In genomic region chrX:47707031-47707780, GRCh38 we compare ENCODE assay signal across 21 cellular contexts. TPM values are rescaled to one million over a fixed set of nuclear protein-coding genes. Genes with fewer than 3 reads are reported as not detected.
DNase-seq lines count a peak whose midpoint lies in the region; ATAC-seq, FAIRE-seq and TF ChIP-seq lines count a peak whose summit lies in the region.
"Had no signal": no experiment of that assay in that cellular context is flagged by ENCODE, and none has a peak within 500 bp of the region (broad histone marks: within the 10 kb centered on the region; RNA-seq: fewer than 3 reads in every experiment).

No MANE protein-coding gene starts in this region.

- peak; percentile 32 for FAIRE-seq in astrocyte (lab: Jason Lieb, UNC)

- no peaks in the 10 kb centered on the region for H3K79me2 ChIP-seq in astrocyte (ENCODE audit: insufficient read depth, low read length)

- no peak overlapping the region for H3K4me2 ChIP-seq in astrocyte (ENCODE audit: low read length)

- no peak for DNase-seq in activated CD4-positive, alpha-beta T cell treated with anti-CD3 and anti-CD28 coated beads, Interleukin-2, amount 10 ng/mL, durations not matched to agents 24 days and 14 days
- no peak for DNase-seq in activated CD4-positive, alpha-beta T cell treated with anti-CD3 and anti-CD28 coated beads, Interleukin-2, amount 50 U/mL, for 1 hour
- DNase-seq in astrocyte (ENCODE audit: low read depth) (no peak), glutamatergic neuron (peak; percentile 29), DMS53 (lab: John Stamatoyannopoulos, UW) (no peak), ascending aorta (ENCODE audit: low spot score in 2 of 2) (no peak)
- no peak for DNase-seq in activated T-cell treated with anti-CD3 and anti-CD28 coated beads, Interleukin-2, amount 50 U/mL, for 24 hours
- DNase-seq: activated CD4-positive, alpha-beta T cell treated with anti-CD3 and anti-CD28 coated beads, Interleukin-2, amount 50 U/mL, for 48 hours; activated naive CD4-positive, alpha-beta T cell; activated T-cell treated with anti-CD3 and anti-CD28 coated beads for 4 hours; DMS79; NCI-H2029 treated with DMSO at 0.1 percent for 48 hours; Right ventricle myocardium superior; T-cell had no signal

- no peak overlapping the region for H3K4me3 Mint-ChIP-seq in activated CD4-positive, alpha-beta T cell treated with anti-CD3 and anti-CD28 coated beads, Interleukin-2, amount 10 ng/mL, durations not matched to agents 24 days and 14 days
- H3K4me3 Mint-ChIP-seq in astrocyte (ENCODE audit: unreplicated experiment) (no peak overlapping the region), glutamatergic neuron (ENCODE audit: unreplicated experiment) (peak overlapping the region; percentile 65)
- no peak overlapping the region for H3K4me3 Mint-ChIP-seq in activated T-cell treated with anti-CD3 and anti-CD28 coated beads, Interleukin-2, amount 50 U/mL, for 24 hours
- H3K4me3 Mint-ChIP-seq: HFFc6, T-cell had no signal

- no peaks in the 10 kb centered on the region for H3K9me3 Mint-ChIP-seq in activated CD4-positive, alpha-beta T cell treated with anti-CD3 and anti-CD28 coated beads, Interleukin-2, amount 10 ng/mL, durations not matched to agents 24 days and 14 days
- no peaks in the 10 kb centered on the region for H3K9me3 Mint-ChIP-seq in astrocyte (ENCODE audit: unreplicated experiment)
- no peaks in the 10 kb centered on the region for H3K9me3 Mint-ChIP-seq in glutamatergic neuron (ENCODE audit: unreplicated experiment)
- no peaks in the 10 kb centered on the region for H3K9me3 Mint-ChIP-seq in activated T-cell treated with anti-CD3 and anti-CD28 coated beads, Interleukin-2, amount 50 U/mL, for 24 hours
- H3K9me3 Mint-ChIP-seq: HFFc6, T-cell had no signal

- no peaks in the 10 kb centered on the region for H3K4me1 Mint-ChIP-seq in activated CD4-positive, alpha-beta T cell treated with anti-CD3 and anti-CD28 coated beads, Interleukin-2, amount 10 ng/mL, durations not matched to agents 24 days and 14 days
- H3K4me1 Mint-ChIP-seq in astrocyte (ENCODE audit: low read depth, unreplicated experiment) = peaks cover 2% of the 10 kb centered on the region
- H3K4me1 Mint-ChIP-seq in glutamatergic neuron (ENCODE audit: low read depth, unreplicated experiment) = peaks cover 17% of the 10 kb centered on the region
- peaks cover 2% of the 10 kb centered on the region for H3K4me1 Mint-ChIP-seq in activated T-cell treated with anti-CD3 and anti-CD28 coated beads, Interleukin-2, amount 50 U/mL, for 24 hours (ENCODE audit: low read depth)
- H3K4me1 Mint-ChIP-seq: T-cell had no signal

- H4K20me1 ChIP-seq in astrocyte (ENCODE audit: insufficient read depth, low read length) = no peaks in the 10 kb centered on the region

- H3K9ac ChIP-seq in astrocyte (ENCODE audit: low read length) = no peak overlapping the region

- peaks cover 7% of the 10 kb centered on the region for H3K27me3 Mint-ChIP-seq in activated CD4-positive, alpha-beta T cell treated with anti-CD3 and anti-CD28 coated beads, Interleukin-2, amount 10 ng/mL, durations not matched to agents 24 days and 14 days
- H3K27me3 Mint-ChIP-seq in astrocyte (ENCODE audit: low read depth, unreplicated experiment) = peaks cover 4% of the 10 kb centered on the region
- H3K27me3 Mint-ChIP-seq in glutamatergic neuron (ENCODE audit: unreplicated experiment) = peaks cover 2% of the 10 kb centered on the region
- H3K27me3 Mint-ChIP-seq in activated T-cell treated with anti-CD3 and anti-CD28 coated beads, Interleukin-2, amount 50 U/mL, for 24 hours = peaks cover 84% of the 10 kb centered on the region

- no peaks in the 10 kb centered on the region for H3K36me3 Mint-ChIP-seq in activated CD4-positive, alpha-beta T cell treated with anti-CD3 and anti-CD28 coated beads, Interleukin-2, amount 10 ng/mL, durations not matched to agents 24 days and 14 days (ENCODE audit: low read depth)
- H3K36me3 Mint-ChIP-seq in astrocyte (ENCODE audit: low read depth, unreplicated experiment) (no peaks in the 10 kb centered on the region), glutamatergic neuron (ENCODE audit: unreplicated experiment) (no peaks in the 10 kb centered on the region)
- no peaks in the 10 kb centered on the region for H3K36me3 Mint-ChIP-seq in activated T-cell treated with anti-CD3 and anti-CD28 coated beads, Interleukin-2, amount 50 U/mL, for 24 hours (ENCODE audit: low read depth)
- H3K36me3 Mint-ChIP-seq: T-cell had no signal

- no peak for ATAC-seq in HG02885 (IDR thresholded peaks at IDR 0.05; ENCODE audit: poor library complexity, unreplicated experiment)
- ATAC-seq: gastroesophageal sphincter, T-cell had no signal

- no peaks in the 10 kb centered on the region for H3K36me3 ChIP-seq in astrocyte (ENCODE audit: insufficient read depth, low read length)
- H3K36me3 ChIP-seq in ascending aorta = no peaks in the 10 kb centered on the region
- H3K36me3 ChIP-seq: gastroesophageal sphincter, prostate gland had no signal

- no peak overlapping the region for H3K4me3 ChIP-seq in astrocyte (ENCODE audit: insufficient read depth, low read depth, low read length)
- H3K4me3 ChIP-seq in ascending aorta = no peak overlapping the region
- H3K4me3 ChIP-seq: coronary artery, gastroesophageal sphincter, prostate gland had no signal

- H3K27me3 ChIP-seq in astrocyte (ENCODE audit: insufficient read depth, low read length) (no peaks in the 10 kb centered on the region), ascending aorta (no peaks in the 10 kb centered on the region)
- H3K27me3 ChIP-seq: gastroesophageal sphincter had no signal

- H3K9me3 ChIP-seq in astrocyte (ENCODE audit: insufficient read depth, low read depth, low read length) = no peaks in the 10 kb centered on the region
- no peaks in the 10 kb centered on the region for H3K9me3 ChIP-seq in ascending aorta
- H3K9me3 ChIP-seq: gastroesophageal sphincter, prostate gland had no signal

- peak overlapping the region; percentile 11 for H3K27ac Mint-ChIP-seq in activated CD4-positive, alpha-beta T cell treated with anti-CD3 and anti-CD28 coated beads, Interleukin-2, amount 10 ng/mL, durations not matched to agents 24 days and 14 days
- H3K27ac Mint-ChIP-seq in astrocyte (ENCODE audit: unreplicated experiment) (no peak overlapping the region), glutamatergic neuron (ENCODE audit: unreplicated experiment) (peak overlapping the region; percentile 84)
- H3K27ac Mint-ChIP-seq in activated T-cell treated with anti-CD3 and anti-CD28 coated beads, Interleukin-2, amount 50 U/mL, for 24 hours = no peak overlapping the region
- H3K27ac Mint-ChIP-seq: HFFc6, T-cell had no signal

- intact Hi-C loops in activated CD4-positive, alpha-beta T cell treated with anti-CD3 and anti-CD28 coated beads, Interleukin-2, amount 10 ng/mL, durations not matched to agents 24 days and 14 days (cut with micrococcal nuclease) = no loop called here
- intact Hi-C loops in ascending aorta (cut with DNase I) = no loop called here

- H2AFZ ChIP-seq in astrocyte (ENCODE audit: low read depth, low read length) = no peak overlapping the region

- H3K27ac ChIP-seq in astrocyte (ENCODE audit: low read depth, low read length) = no peak overlapping the region
- H3K27ac ChIP-seq in ascending aorta = no peak overlapping the region
- H3K27ac ChIP-seq: C4-2B, gastroesophageal sphincter, prostate gland, VCaP had no signal

- no peak for TF ChIP-seq CTCF in astrocyte (IDR thresholded peaks at IDR 0.05; ENCODE audit: insufficient read depth, low read depth, low read length)
- TF ChIP-seq CTCF in glutamatergic neuron (IDR thresholded peaks at IDR 0.05; ENCODE audit: partially characterized antibody, unreplicated experiment) = no peak
- TF ChIP-seq CTCF in ascending aorta (IDR thresholded peaks at IDR 0.05) = no peak

- H3K4me1 ChIP-seq in astrocyte (ENCODE audit: insufficient read depth, low read length) (no peaks in the 10 kb centered on the region), ascending aorta (no peaks in the 10 kb centered on the region)
- H3K4me1 ChIP-seq: gastroesophageal sphincter, prostate gland had no signal

RNA-seq across cellular contexts. Expression of gene UXT, which starts 48.2 kb away (rescaled TPM):
- 174 and 194 TPM in 2 replicates for total RNA-seq in activated CD4-positive, alpha-beta T cell treated with anti-CD3 and anti-CD28 coated beads, Interleukin-2, amount 10 ng/mL, durations not matched to agents 24 days and 14 days
- total RNA-seq in astrocyte (72.7 and 73.5 TPM in 2 replicates), glutamatergic neuron (ENCODE audit: unreplicated experiment) (64.3 TPM), ascending aorta (63.6 TPM)

RNA-seq across cellular contexts. Expression of gene ELK1, which starts 56.8 kb away (rescaled TPM):
- total RNA-seq in activated CD4-positive, alpha-beta T cell treated with anti-CD3 and anti-CD28 coated beads, Interleukin-2, amount 10 ng/mL, durations not matched to agents 24 days and 14 days = 104 and 112 TPM in 2 replicates
- total RNA-seq in astrocyte (33.6 and 34.1 TPM in 2 replicates), glutamatergic neuron (ENCODE audit: unreplicated experiment) (11.9 TPM), ascending aorta (146 TPM)

Comparison
In these comparisons a context has a peak if more than half of its experiments do, and no peak if none do; other contexts are left out.
1. H3K27ac Mint-ChIP-seq: peak in activated CD4-positive, alpha-beta T cell treated with anti-CD3 and anti-CD28 coated beads, Interleukin-2, amount 10 ng/mL, durations not matched to agents 24 days and 14 days (single experiment) and glutamatergic neuron (single experiment); none in astrocyte (single experiment) and activated T-cell treated with anti-CD3 and anti-CD28 coated beads, Interleukin-2, amount 50 U/mL, for 24 hours (single experiment).